Comparison of ENCODE assay signal across 15 cellular contexts in genomic region chr1:205772607-205773032, GRCh38. TPM values are rescaled to one million over a fixed set of nuclear protein-coding genes. Genes with fewer than 3 reads are reported as not detected.
A peak's percentile ranks its signal among the peaks of the same experiment; 100 is the strongest.
DNase-seq lines count a peak whose midpoint lies in the region; ATAC-seq and TF ChIP-seq lines count a peak whose summit lies in the region.
"Had no signal": no experiment of that assay in that cellular context is flagged by ENCODE, and none has a peak within 500 bp of the region (broad histone marks: within the 10 kb centered on the region; RNA-seq: fewer than 3 reads in every experiment).

No MANE protein-coding gene starts in this region.

- H3K27me3 Mint-ChIP-seq in activated CD4-positive, alpha-beta T cell treated with anti-CD3 and anti-CD28 coated beads, Interleukin-2, amount 10 ng/mL, durations not matched to agents 24 days and 14 days = no peaks in the 10 kb centered on the region
- H3K27me3 Mint-ChIP-seq in activated T-helper 17 cell treated with anti-CD3 and anti-CD28 coated beads, Interleukin-2, amount 50 U/mL, for 72 hours = no peaks in the 10 kb centered on the region
- peaks cover 57% of the 10 kb centered on the region for H3K27me3 Mint-ChIP-seq in neural crest cell (ENCODE audit: low read depth)

- peak overlapping the region; percentile 76 for H3K27ac Mint-ChIP-seq in activated CD4-positive, alpha-beta T cell treated with anti-CD3 and anti-CD28 coated beads, Interleukin-2, amount 10 ng/mL, durations not matched to agents 24 days and 14 days
- peak overlapping the region; percentile 93 for H3K27ac Mint-ChIP-seq in activated T-helper 17 cell treated with anti-CD3 and anti-CD28 coated beads, Interleukin-2, amount 50 U/mL, for 72 hours
- H3K27ac Mint-ChIP-seq in neural crest cell (ENCODE audit: unreplicated experiment) = no peak overlapping the region
- H3K27ac Mint-ChIP-seq: brain had no signal

- H3K4me1 Mint-ChIP-seq in activated CD4-positive, alpha-beta T cell treated with anti-CD3 and anti-CD28 coated beads, Interleukin-2, amount 10 ng/mL, durations not matched to agents 24 days and 14 days = peaks cover 49% of the 10 kb centered on the region
- peaks cover 35% of the 10 kb centered on the region for H3K4me1 Mint-ChIP-seq in activated T-helper 17 cell treated with anti-CD3 and anti-CD28 coated beads, Interleukin-2, amount 50 U/mL, for 72 hours
- H3K4me1 Mint-ChIP-seq in neural crest cell = peaks cover 14% of the 10 kb centered on the region

- peaks cover 40% of the 10 kb centered on the region for H3K36me3 Mint-ChIP-seq in activated CD4-positive, alpha-beta T cell treated with anti-CD3 and anti-CD28 coated beads, Interleukin-2, amount 10 ng/mL, durations not matched to agents 24 days and 14 days (ENCODE audit: low read depth)
- peaks cover 75% of the 10 kb centered on the region for H3K36me3 Mint-ChIP-seq in activated T-helper 17 cell treated with anti-CD3 and anti-CD28 coated beads, Interleukin-2, amount 50 U/mL, for 72 hours (ENCODE audit: low read depth)
- peaks cover 2% of the 10 kb centered on the region for H3K36me3 Mint-ChIP-seq in neural crest cell (ENCODE audit: low read depth)
- H3K36me3 Mint-ChIP-seq: brain had no signal

- no peaks in the 10 kb centered on the region for H3K9me3 Mint-ChIP-seq in activated CD4-positive, alpha-beta T cell treated with anti-CD3 and anti-CD28 coated beads, Interleukin-2, amount 10 ng/mL, durations not matched to agents 24 days and 14 days
- no peaks in the 10 kb centered on the region for H3K9me3 Mint-ChIP-seq in activated T-helper 17 cell treated with anti-CD3 and anti-CD28 coated beads, Interleukin-2, amount 50 U/mL, for 72 hours
- H3K9me3 Mint-ChIP-seq in neural crest cell = no peaks in the 10 kb centered on the region
- H3K9me3 Mint-ChIP-seq: brain, CD14-positive monocyte had no signal

- peak; percentile 27 for ATAC-seq in GM21423 (IDR thresholded peaks at IDR 0.05; ENCODE audit: unreplicated experiment)
- ATAC-seq in activated T-helper 17 cell treated with anti-CD3 and anti-CD28 coated beads, Interleukin-2, amount 50 U/mL, for 72 hours (replicated peaks) = peak; percentile 71
- no peak for ATAC-seq in left colon
- ATAC-seq in GM21786 (IDR thresholded peaks at IDR 0.05; ENCODE audit: unreplicated experiment) = no peak
- ATAC-seq in HG03175 (IDR thresholded peaks at IDR 0.05; ENCODE audit: unreplicated experiment) = no peak
- ATAC-seq: left lobe of liver had no signal

- intact Hi-C loops in activated CD4-positive, alpha-beta T cell treated with anti-CD3 and anti-CD28 coated beads, Interleukin-2, amount 10 ng/mL, durations not matched to agents 24 days and 14 days (cut with micrococcal nuclease) = loop anchor here (1.0 to 5.0 kb wide), 3 partner anchors 40 to 141 kb away; no protein-coding TSS in a partner anchor
- intact Hi-C loops in left colon (cut with DNase I, micrococcal nuclease) = no loop called here

- TF ChIP-seq CTCF in neural crest cell (conservative IDR thresholded peaks at IDR 0.05) = no peak

- DNase-seq in activated CD4-positive, alpha-beta T cell treated with anti-CD3 and anti-CD28 coated beads, Interleukin-2, amount 10 ng/mL, durations not matched to agents 24 days and 14 days = peak; percentile 61
- DNase-seq in activated CD4-positive, alpha-beta T cell treated with anti-CD3 and anti-CD28 coated beads, Interleukin-2, amount 50 U/mL, for 4 hours = no peak
- DNase-seq in neural crest cell (ENCODE audit: low read depth, low spot score) (no peak), left colon (no peak)
- DNase-seq: EL, Kasumi-1, NCI-H187, upper lobe of left lung had no signal

- peak overlapping the region; percentile 96 for H3K4me3 Mint-ChIP-seq in activated CD4-positive, alpha-beta T cell treated with anti-CD3 and anti-CD28 coated beads, Interleukin-2, amount 10 ng/mL, durations not matched to agents 24 days and 14 days
- H3K4me3 Mint-ChIP-seq in activated T-helper 17 cell treated with anti-CD3 and anti-CD28 coated beads, Interleukin-2, amount 50 U/mL, for 72 hours = peak overlapping the region; percentile 90
- peak overlapping the region; percentile 44 for H3K4me3 Mint-ChIP-seq in neural crest cell
- H3K4me3 Mint-ChIP-seq: CD14-positive monocyte had no signal

RNA-seq across cellular contexts. Expression of gene RAB29, which starts 2.7 kb away (rescaled TPM):
- 27.8 and 29.1 TPM in 2 replicates for total RNA-seq in activated CD4-positive, alpha-beta T cell treated with anti-CD3 and anti-CD28 coated beads, Interleukin-2, amount 10 ng/mL, durations not matched to agents 24 days and 14 days
- total RNA-seq in activated T-helper 17 cell treated with anti-CD3 and anti-CD28 coated beads, Interleukin-2, amount 50 U/mL, for 72 hours = 10 to 100 TPM; 31.9 to 40.4 TPM
- total RNA-seq in neural crest cell (8.8 and 9.0 TPM in 2 replicates), left colon (1 to 10 TPM; 7.3 to 8.0 TPM)

RNA-seq across cellular contexts. Expression of gene NUCKS1, which starts 22.6 kb away (rescaled TPM):
- total RNA-seq in activated CD4-positive, alpha-beta T cell treated with anti-CD3 and anti-CD28 coated beads, Interleukin-2, amount 10 ng/mL, durations not matched to agents 24 days and 14 days = 161 and 188 TPM in 2 replicates
- total RNA-seq in activated T-helper 17 cell treated with anti-CD3 and anti-CD28 coated beads, Interleukin-2, amount 50 U/mL, for 72 hours = 100 to 1,000 TPM; 102 to 110 TPM
- total RNA-seq in neural crest cell = 440 and 491 TPM in 2 replicates
- 10 to 100 TPM; 74.6 to 78.1 TPM for total RNA-seq in left colon

RNA-seq across cellular contexts. Expression of gene SLC41A1, which starts 40.4 kb away (rescaled TPM):
- total RNA-seq in activated CD4-positive, alpha-beta T cell treated with anti-CD3 and anti-CD28 coated beads, Interleukin-2, amount 10 ng/mL, durations not matched to agents 24 days and 14 days = 29.5 and 30.1 TPM in 2 replicates
- 10 to 100 TPM; 27.7 to 56.8 TPM for total RNA-seq in activated T-helper 17 cell treated with anti-CD3 and anti-CD28 coated beads, Interleukin-2, amount 50 U/mL, for 72 hours
- total RNA-seq in neural crest cell = 21.4 and 25.7 TPM in 2 replicates
- 1 to 10 TPM; 4.4 to 4.9 TPM for total RNA-seq in left colon

Comparison
In these comparisons a context has a peak if more than half of its experiments do, and no peak if none do; other contexts are left out.
1. H3K4me3 Mint-ChIP-seq: peak in every context shown above with its lines; median percentile 96 in activated CD4-positive, alpha-beta T cell treated with anti-CD3 and anti-CD28 coated beads, Interleukin-2, amount 10 ng/mL, durations not matched to agents 24 days and 14 days; 90 in activated T-helper 17 cell treated with anti-CD3 and anti-CD28 coated beads, Interleukin-2, amount 50 U/mL, for 72 hours; 44 in neural crest cell.
2. ATAC-seq: peak in GM21423 (single experiment) and activated T-helper 17 cell treated with anti-CD3 and anti-CD28 coated beads, Interleukin-2, amount 50 U/mL, for 72 hours (single experiment); none in left colon (single experiment), GM21786 (single experiment) and HG03175 (single experiment).